Comparison of ENCODE assay signal across 8 cellular contexts in genomic region chr17:3796110-3796821, GRCh38. TPM values are rescaled to one million over a fixed set of nuclear protein-coding genes. Genes with fewer than 3 reads are reported as not detected.
DNase-seq lines count a peak whose midpoint lies in the region; ATAC-seq and TF ChIP-seq lines count a peak whose summit lies in the region.

No MANE protein-coding gene starts in this region.

- H3K9me3 ChIP-seq in BLaER1 (no peaks in the 10 kb centered on the region), NT2/D1 (ENCODE audit: insufficient read depth, low read length) (no peaks in the 10 kb centered on the region)

- peak overlapping the region; percentile 70 for H3K4me2 ChIP-seq in BLaER1

- no peaks in the 10 kb centered on the region for H3K36me3 ChIP-seq in BLaER1
- H3K36me3 ChIP-seq in NT2/D1 (ENCODE audit: insufficient read depth, insufficient read length, low read length) = no peaks in the 10 kb centered on the region

- H3K4me1 Mint-ChIP-seq in activated naive CD8-positive, alpha-beta T cell treated with anti-CD3 and anti-CD28 coated beads for 36 hours = peaks cover 36% of the 10 kb centered on the region
- peaks cover 56% of the 10 kb centered on the region for H3K4me1 Mint-ChIP-seq in HFFc6 (ENCODE audit: low read depth)

- ATAC-seq in GM21423 (IDR thresholded peaks at IDR 0.05; ENCODE audit: unreplicated experiment) = peak; percentile 70

- H3K27ac Mint-ChIP-seq in activated naive CD8-positive, alpha-beta T cell treated with anti-CD3 and anti-CD28 coated beads for 36 hours = peak overlapping the region; percentile 55
- no peak overlapping the region for H3K27ac Mint-ChIP-seq in HFFc6

- H3K27me3 Mint-ChIP-seq in activated naive CD8-positive, alpha-beta T cell treated with anti-CD3 and anti-CD28 coated beads for 36 hours = peaks cover 7% of the 10 kb centered on the region
- peaks cover 2% of the 10 kb centered on the region; the same call in 1 of the 2 replicates for H3K27me3 Mint-ChIP-seq in HFFc6 (ENCODE audit: insufficient read depth)

- no peaks in the 10 kb centered on the region for H4K20me1 ChIP-seq in BLaER1

- H3K4me3 Mint-ChIP-seq in activated naive CD8-positive, alpha-beta T cell treated with anti-CD3 and anti-CD28 coated beads for 36 hours = no peak overlapping the region
- H3K4me3 Mint-ChIP-seq in HFFc6 = no peak overlapping the region

- peaks cover 71% of the 10 kb centered on the region for H3K4me1 ChIP-seq in BLaER1
- H3K4me1 ChIP-seq in NT2/D1 (ENCODE audit: insufficient read depth, insufficient read length) = peaks cover 15% of the 10 kb centered on the region

- no peaks in the 10 kb centered on the region for H3K36me3 Mint-ChIP-seq in activated naive CD8-positive, alpha-beta T cell treated with anti-CD3 and anti-CD28 coated beads for 36 hours
- no peaks in the 10 kb centered on the region for H3K36me3 Mint-ChIP-seq in HFFc6 (ENCODE audit: low read depth)

- no peak overlapping the region for H3K4me3 ChIP-seq in BLaER1
- no peak overlapping the region for H3K4me3 ChIP-seq in NT2/D1 (ENCODE audit: insufficient read length, low read depth)

- peak overlapping the region; percentile 41 for H3K27ac ChIP-seq in BLaER1

- no peak for TF ChIP-seq CTCF in HFFc6 (IDR thresholded peaks at IDR 0.05)

- DNase-seq in NT2/D1 (ENCODE audit: low read depth, low spot score) = no peak
- peak; percentile 89 for DNase-seq in activated naive CD8-positive, alpha-beta T cell treated with anti-CD3 and anti-CD28 coated beads for 36 hours
- DNase-seq in stimulated activated CD8-positive, alpha-beta memory T cell treated with anti-CD3 and anti-CD28 coated beads, Interleukin-15, amount 100 ng/mL, for 1 hour (ENCODE audit: low read depth) = peak; percentile 61
- DNase-seq in NCI-H2196 treated with DMSO at 0.1 percent for 48 hours (lab: John Stamatoyannopoulos, UW; ENCODE audit: unreplicated experiment) = no peak
- DNase-seq in HFFc6 = no peak
- DNase-seq in NCI-H69 (lab: John Stamatoyannopoulos, UW) = no peak

- H3K27me3 ChIP-seq in BLaER1 = no peaks in the 10 kb centered on the region
- H3K27me3 ChIP-seq in NT2/D1 (ENCODE audit: insufficient read depth, insufficient read length) = no peaks in the 10 kb centered on the region

- no peaks in the 10 kb centered on the region for H3K9me3 Mint-ChIP-seq in activated naive CD8-positive, alpha-beta T cell treated with anti-CD3 and anti-CD28 coated beads for 36 hours
- H3K9me3 Mint-ChIP-seq in HFFc6 = no peaks in the 10 kb centered on the region

- peak overlapping the region; percentile 19; the same call in 1 of the 2 replicates for H3K9ac ChIP-seq in BLaER1
- H3K9ac ChIP-seq in NT2/D1 (ENCODE audit: insufficient read length, low read depth) = peak overlapping the region; percentile 3

RNA-seq across cellular contexts. Expression of gene ITGAE, which starts 4.7 kb away (rescaled TPM):
- 10 to 100 TPM; 24.9 to 29.8 TPM for total RNA-seq in activated naive CD8-positive, alpha-beta T cell treated with anti-CD3 and anti-CD28 coated beads for 36 hours
- 10 to 100 TPM; 28.2 to 35.0 (median 30.8) TPM for total RNA-seq in HFFc6 (2021; fragmentation: NEBNext Ultra II Directional; extraction: Animal tissue kit (Norgen Biotek cat#: 25700))

RNA-seq across cellular contexts. Expression of gene NCBP3, which starts 49.8 kb away (rescaled TPM):
- 10 to 100 TPM; 39.9 to 41.1 TPM for total RNA-seq in activated naive CD8-positive, alpha-beta T cell treated with anti-CD3 and anti-CD28 coated beads for 36 hours
- 10 to 100 TPM; 22.4 to 28.6 (median 25.3) TPM for total RNA-seq in HFFc6 (2021; fragmentation: NEBNext Ultra II Directional; extraction: Animal tissue kit (Norgen Biotek cat#: 25700))

Comparison
In these comparisons a context has a peak if more than half of its experiments do, and no peak if none do; other contexts are left out.
1. DNase-seq: peak in activated naive CD8-positive, alpha-beta T cell treated with anti-CD3 and anti-CD28 coated beads for 36 hours (single experiment) and stimulated activated CD8-positive, alpha-beta memory T cell treated with anti-CD3 and anti-CD28 coated beads, Interleukin-15, amount 100 ng/mL, for 1 hour (single experiment); none in NT2/D1 (single experiment), NCI-H2196 treated with DMSO at 0.1 percent for 48 hours (single experiment), HFFc6 (single experiment) and NCI-H69 (single experiment).